11 cellular contexts compared by ENCODE assay signal in the genomic region with DNA sequence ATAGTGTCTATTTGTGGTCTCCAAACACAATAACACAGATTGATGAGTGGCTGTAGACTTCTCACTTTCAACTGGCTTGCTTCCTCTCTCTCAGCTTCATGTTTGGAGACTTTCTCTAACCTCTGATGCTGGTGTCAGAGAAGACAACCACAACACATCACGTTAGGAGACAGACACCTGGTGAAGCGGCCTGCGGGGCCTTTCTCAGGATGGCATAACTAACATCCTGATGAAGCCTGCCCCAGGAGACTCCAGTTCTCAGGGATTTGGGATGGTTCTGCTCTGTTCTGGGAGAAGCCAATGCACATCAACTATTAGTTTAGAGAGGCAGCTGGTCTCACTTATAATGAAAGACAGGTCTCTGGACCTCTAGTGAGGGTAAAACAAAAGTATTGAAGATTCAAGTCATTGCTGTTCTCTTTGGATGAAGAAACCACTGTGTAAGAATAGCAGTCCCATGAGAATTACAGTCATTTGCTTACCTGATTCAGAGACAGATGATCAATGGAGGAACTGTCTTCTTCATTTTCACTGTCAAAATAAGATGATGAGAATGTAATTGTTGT. TPM values are rescaled to one million over a fixed set of nuclear protein-coding genes. Genes with fewer than 3 reads are reported as not detected.
DNase-seq lines count a peak whose midpoint lies in the region; ATAC-seq and TF ChIP-seq lines count a peak whose summit lies in the region.
"Had no signal": no experiment of that assay in that cellular context is flagged by ENCODE, and none has a peak within 500 bp of the region (broad histone marks: within the 10 kb centered on the region; RNA-seq: fewer than 3 reads in every experiment).

No MANE protein-coding gene starts in this region.

- ATAC-seq in GM19328 (IDR thresholded peaks at IDR 0.05; ENCODE audit: unreplicated experiment) (peak; percentile 74), HG02840 (IDR thresholded peaks at IDR 0.05; ENCODE audit: low FRiP score, unreplicated experiment) (peak; percentile 70), HG03571 (IDR thresholded peaks at IDR 0.05; ENCODE audit: unreplicated experiment) (peak; percentile 73), omental fat pad (ENCODE audit: low FRiP score) (no peak)

- TF ChIP-seq CTCF in GM10266 (IDR thresholded peaks at IDR 0.05; ENCODE audit: control insufficient read depth, insufficient read depth, low read depth, missing control alignments) (no peak), omental fat pad (IDR thresholded peaks at IDR 0.05) (no peak)

- DNase-seq in GM10266 (ENCODE audit: extremely low spot score) (peak; percentile 39), omental fat pad (ENCODE audit: low spot score) (no peak), NCI-H146 treated with DMSO at 0.1 percent for 48 hours (lab: John Stamatoyannopoulos, UW; ENCODE audit: unreplicated experiment) (no peak), NCI-H2107 (lab: John Stamatoyannopoulos, UW) (no peak)
- no peak for DNase-seq in activated naive CD4-positive, alpha-beta T cell treated with Interleukin-2 at 50 U/mL for 16 hours
- DNase-seq: activated naive CD4-positive, alpha-beta T cell; AML-193; T-helper 9 cell had no signal

RNA-seq across cellular contexts. Expression of a gene that starts 2.0 kb away (rescaled TPM):
- total RNA-seq in omental fat pad: 1 to 10 TPM in 1 of 4 donors, under 1 TPM in 1, not detected in 2; 0.24 to 2.2 TPM

RNA-seq across cellular contexts. Expression of a gene that starts 17.9 kb away (rescaled TPM):
- 1 to 10 TPM in 1 of 4 donors, under 1 TPM in 2, not detected in 1; 0.13 to 3.8 (median 0.16) TPM for total RNA-seq in omental fat pad

RNA-seq across cellular contexts. Expression of a gene that starts 54.3 kb away (rescaled TPM):
- total RNA-seq in omental fat pad: 10 to 100 TPM in 2 of 4 donors, 1 to 10 TPM in 2; 2.6 to 50.5 (median 7.3) TPM
